In the genomic region with DNA sequence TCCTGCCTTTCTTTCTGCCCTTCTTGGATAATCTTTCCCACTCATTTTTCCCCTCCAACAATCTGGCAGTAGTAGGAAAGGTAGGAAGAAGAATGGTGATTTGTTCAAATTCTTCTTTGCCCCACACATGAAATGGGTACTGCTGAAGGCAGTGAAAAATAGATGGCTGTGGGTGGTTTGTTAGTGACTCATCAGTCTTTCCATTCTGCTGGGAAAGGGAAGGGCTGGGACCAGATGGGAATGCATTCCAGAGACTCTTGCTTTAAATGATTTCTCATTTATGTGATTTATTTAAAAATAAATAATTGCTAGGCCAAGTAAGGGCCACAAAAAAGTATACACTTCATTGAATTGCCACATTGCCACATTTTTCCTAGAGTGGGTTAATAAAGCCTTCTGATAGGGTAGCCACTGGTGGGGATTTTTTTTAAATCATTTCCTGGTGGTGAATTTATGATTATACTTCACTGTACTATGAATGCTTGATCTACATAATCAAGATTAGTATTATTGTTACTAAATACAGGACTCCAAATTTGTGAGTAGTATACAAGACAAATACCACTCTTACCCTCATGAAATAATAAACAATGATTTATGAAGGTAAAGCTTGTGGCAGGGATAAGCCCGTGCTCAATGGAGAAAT, we compare ENCODE assay signal across 1 cellular context.
TF ChIP-seq lines count a peak whose summit lies in the region.

No MANE protein-coding gene starts in this region.

TF ChIP-seq in IMR-90, 13 proteins besides CTCF, POLR2A, EP300 and RAD21:
- TF ChIP-seq RCOR1 (IDR thresholded peaks at IDR 0.05; ENCODE audit: insufficient replicate concordance, low read length) = no peak
- TF ChIP-seq NFE2L2 (IDR thresholded peaks at IDR 0.05; ENCODE audit: low read depth, low read length) = peak; percentile 34; the same call in 1 of the 2 replicates
- TF ChIP-seq RFX5 (IDR thresholded peaks at IDR 0.05; ENCODE audit: low read depth, low read length) = no peak
- TF ChIP-seq FOS (IDR thresholded peaks at IDR 0.05; ENCODE audit: low read depth, low read length) = peak; percentile 82
- peak; percentile 37; the same call in 1 of the 2 replicates for TF ChIP-seq CEBPB (IDR thresholded peaks at IDR 0.05; ENCODE audit: low read depth, low read length)
- TF ChIP-seq BHLHE40 (IDR thresholded peaks at IDR 0.05; ENCODE audit: low read depth, low read length) = no peak
- no peak for TF ChIP-seq CHD1 (IDR thresholded peaks at IDR 0.05; ENCODE audit: low read depth, low read length)
- no peak for TF ChIP-seq SMC3 (IDR thresholded peaks at IDR 0.05; ENCODE audit: low read depth, low read length)
- TF ChIP-seq, protein P1, sequence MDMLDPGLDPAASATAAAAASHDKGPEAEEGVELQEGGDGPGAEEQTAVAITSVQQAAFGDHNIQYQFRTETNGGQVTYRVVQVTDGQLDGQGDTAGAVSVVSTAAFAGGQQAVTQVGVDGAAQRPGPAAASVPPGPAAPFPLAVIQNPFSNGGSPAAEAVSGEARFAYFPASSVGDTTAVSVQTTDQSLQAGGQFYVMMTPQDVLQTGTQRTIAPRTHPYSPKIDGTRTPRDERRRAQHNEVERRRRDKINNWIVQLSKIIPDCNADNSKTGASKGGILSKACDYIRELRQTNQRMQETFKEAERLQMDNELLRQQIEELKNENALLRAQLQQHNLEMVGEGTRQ (IDR thresholded peaks at IDR 0.05; ENCODE audit: low read depth, low read length) = no peak
